In the genomic region with DNA sequence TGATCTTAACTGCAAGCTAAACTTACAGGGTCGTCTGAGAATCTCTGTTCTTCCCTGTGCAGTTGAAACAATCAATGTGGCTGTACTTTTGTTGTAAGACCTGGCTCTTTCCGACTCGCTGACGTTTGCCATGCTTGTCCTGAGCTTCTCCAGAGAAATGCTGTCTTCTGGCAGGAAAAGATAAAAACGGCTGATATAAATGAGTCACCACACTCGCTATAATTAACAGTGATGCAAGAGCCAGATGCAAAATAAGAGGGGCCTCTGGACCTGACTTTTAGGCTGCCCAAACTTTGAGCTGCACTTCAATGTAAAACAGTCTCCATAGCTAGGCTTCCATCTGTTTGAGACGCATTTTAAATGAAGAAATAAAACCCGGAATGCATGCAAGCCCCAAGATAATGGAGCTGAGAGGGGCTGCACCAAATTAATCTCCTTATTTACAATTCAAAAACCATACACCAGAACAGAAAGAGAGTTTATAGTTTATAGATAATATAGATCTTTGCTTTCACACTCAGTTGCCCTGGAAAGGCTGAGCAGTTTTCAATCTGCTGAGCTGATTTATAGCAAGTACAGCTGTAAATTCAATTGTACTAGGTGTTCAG, we compare ENCODE assay signal across 1 cellular context.
TF ChIP-seq lines count a peak whose summit lies in the region.

No MANE protein-coding gene starts in this region.

TF ChIP-seq in K562, 482 proteins besides CTCF, POLR2A, EP300 and RAD21 (continued from another document and continues in another):
- no peak for TF ChIP-seq ZFP36 (IDR thresholded peaks at IDR 0.05; ENCODE audit: low read depth, low read length, partially characterized antibody)
- no peak for TF ChIP-seq PCBP1 (IDR thresholded peaks at IDR 0.05; ENCODE audit: low read depth, low read length, poor library complexity, severe bottlenecking)
- no peak for TF ChIP-seq NFATC3 (IDR thresholded peaks at IDR 0.05)
- 0 out of 2 replicates have a peak, but pooled peaks have one; percentile 31 for TF ChIP-seq MTA3 (IDR thresholded peaks at IDR 0.05; ENCODE audit: borderline replicate concordance)
- TF ChIP-seq NEUROD1 (IDR thresholded peaks at IDR 0.05; ENCODE audit: borderline replicate concordance, low read depth, low read length, partially characterized antibody), result peak; percentile 38
- TF ChIP-seq SRSF1 (IDR thresholded peaks at IDR 0.05; ENCODE audit: low read depth, low read length), result no peak
- TF ChIP-seq, protein P1, sequence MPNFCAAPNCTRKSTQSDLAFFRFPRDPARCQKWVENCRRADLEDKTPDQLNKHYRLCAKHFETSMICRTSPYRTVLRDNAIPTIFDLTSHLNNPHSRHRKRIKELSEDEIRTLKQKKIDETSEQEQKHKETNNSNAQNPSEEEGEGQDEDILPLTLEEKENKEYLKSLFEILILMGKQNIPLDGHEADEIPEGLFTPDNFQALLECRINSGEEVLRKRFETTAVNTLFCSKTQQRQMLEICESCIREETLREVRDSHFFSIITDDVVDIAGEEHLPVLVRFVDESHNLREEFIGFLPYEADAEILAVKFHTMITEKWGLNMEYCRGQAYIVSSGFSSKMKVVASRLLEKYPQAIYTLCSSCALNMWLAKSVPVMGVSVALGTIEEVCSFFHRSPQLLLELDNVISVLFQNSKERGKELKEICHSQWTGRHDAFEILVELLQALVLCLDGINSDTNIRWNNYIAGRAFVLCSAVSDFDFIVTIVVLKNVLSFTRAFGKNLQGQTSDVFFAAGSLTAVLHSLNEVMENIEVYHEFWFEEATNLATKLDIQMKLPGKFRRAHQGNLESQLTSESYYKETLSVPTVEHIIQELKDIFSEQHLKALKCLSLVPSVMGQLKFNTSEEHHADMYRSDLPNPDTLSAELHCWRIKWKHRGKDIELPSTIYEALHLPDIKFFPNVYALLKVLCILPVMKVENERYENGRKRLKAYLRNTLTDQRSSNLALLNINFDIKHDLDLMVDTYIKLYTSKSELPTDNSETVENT (CRISPR knock-in tag; IDR thresholded peaks at IDR 0.05), result no peak
- TF ChIP-seq, protein P2, sequence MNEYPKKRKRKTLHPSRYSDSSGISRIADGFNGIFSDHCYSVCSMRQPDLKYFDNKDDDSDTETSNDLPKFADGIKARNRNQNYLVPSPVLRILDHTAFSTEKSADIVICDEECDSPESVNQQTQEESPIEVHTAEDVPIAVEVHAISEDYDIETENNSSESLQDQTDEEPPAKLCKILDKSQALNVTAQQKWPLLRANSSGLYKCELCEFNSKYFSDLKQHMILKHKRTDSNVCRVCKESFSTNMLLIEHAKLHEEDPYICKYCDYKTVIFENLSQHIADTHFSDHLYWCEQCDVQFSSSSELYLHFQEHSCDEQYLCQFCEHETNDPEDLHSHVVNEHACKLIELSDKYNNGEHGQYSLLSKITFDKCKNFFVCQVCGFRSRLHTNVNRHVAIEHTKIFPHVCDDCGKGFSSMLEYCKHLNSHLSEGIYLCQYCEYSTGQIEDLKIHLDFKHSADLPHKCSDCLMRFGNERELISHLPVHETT (CRISPR knock-in tag; conservative IDR thresholded peaks at IDR 0.05 in 1 of 2, IDR thresholded peaks at IDR 0.05 in 1 of 2), result peak in 1 of 2 experiments; percentile 48; a peak in 1 of 4 replicates
- TF ChIP-seq JUND (IDR thresholded peaks at IDR 0.05; ENCODE audit: borderline replicate concordance, low read depth, low read length), result peak; percentile 98
- peak; percentile 94 for TF ChIP-seq JUND (tag; IDR thresholded peaks at IDR 0.05; ENCODE audit: borderline replicate concordance, low read depth, low read length)
- TF ChIP-seq RB1 (IDR thresholded peaks at IDR 0.05; ENCODE audit: low read depth), result no peak
- TF ChIP-seq MTA2 (IDR thresholded peaks at IDR 0.05; ENCODE audit: low read depth), result peak; percentile 63
- TF ChIP-seq FOXM1 (IDR thresholded peaks at IDR 0.05; ENCODE audit: low read depth), result 0 out of 2 replicates have a peak, but pooled peaks have one; percentile 19
- TF ChIP-seq FOXM1 (CRISPR knock-in tag; IDR thresholded peaks at IDR 0.05; ENCODE audit: low read depth), result no peak
- TF ChIP-seq ZBTB17 (CRISPR knock-in tag; IDR thresholded peaks at IDR 0.05), result no peak
- TF ChIP-seq, protein P3, sequence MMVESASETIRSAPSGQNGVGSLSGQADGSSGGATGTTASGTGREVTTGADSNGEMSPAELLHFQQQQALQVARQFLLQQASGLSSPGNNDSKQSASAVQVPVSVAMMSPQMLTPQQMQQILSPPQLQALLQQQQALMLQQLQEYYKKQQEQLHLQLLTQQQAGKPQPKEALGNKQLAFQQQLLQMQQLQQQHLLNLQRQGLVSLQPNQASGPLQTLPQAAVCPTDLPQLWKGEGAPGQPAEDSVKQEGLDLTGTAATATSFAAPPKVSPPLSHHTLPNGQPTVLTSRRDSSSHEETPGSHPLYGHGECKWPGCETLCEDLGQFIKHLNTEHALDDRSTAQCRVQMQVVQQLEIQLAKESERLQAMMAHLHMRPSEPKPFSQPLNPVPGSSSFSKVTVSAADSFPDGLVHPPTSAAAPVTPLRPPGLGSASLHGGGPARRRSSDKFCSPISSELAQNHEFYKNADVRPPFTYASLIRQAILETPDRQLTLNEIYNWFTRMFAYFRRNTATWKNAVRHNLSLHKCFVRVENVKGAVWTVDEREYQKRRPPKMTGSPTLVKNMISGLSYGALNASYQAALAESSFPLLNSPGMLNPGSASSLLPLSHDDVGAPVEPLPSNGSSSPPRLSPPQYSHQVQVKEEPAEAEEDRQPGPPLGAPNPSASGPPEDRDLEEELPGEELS (CRISPR knock-in tag; IDR thresholded peaks at IDR 0.05; ENCODE audit: borderline replicate concordance), result no peak
- TF ChIP-seq, protein P4, sequence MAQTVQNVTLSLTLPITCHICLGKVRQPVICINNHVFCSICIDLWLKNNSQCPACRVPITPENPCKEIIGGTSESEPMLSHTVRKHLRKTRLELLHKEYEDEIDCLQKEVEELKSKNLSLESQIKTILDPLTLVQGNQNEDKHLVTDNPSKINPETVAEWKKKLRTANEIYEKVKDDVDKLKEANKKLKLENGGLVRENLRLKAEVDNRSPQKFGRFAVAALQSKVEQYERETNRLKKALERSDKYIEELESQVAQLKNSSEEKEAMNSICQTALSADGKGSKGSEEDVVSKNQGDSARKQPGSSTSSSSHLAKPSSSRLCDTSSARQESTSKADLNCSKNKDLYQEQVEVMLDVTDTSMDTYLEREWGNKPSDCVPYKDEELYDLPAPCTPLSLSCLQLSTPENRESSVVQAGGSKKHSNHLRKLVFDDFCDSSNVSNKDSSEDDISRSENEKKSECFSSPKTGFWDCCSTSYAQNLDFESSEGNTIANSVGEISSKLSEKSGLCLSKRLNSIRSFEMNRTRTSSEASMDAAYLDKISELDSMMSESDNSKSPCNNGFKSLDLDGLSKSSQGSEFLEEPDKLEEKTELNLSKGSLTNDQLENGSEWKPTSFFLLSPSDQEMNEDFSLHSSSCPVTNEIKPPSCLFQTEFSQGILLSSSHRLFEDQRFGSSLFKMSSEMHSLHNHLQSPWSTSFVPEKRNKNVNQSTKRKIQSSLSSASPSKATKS (CRISPR knock-in tag; IDR thresholded peaks at IDR 0.05), result no peak
- TF ChIP-seq KLF1 (tag; IDR thresholded peaks at IDR 0.05), result no peak
- TF ChIP-seq, protein P5, sequence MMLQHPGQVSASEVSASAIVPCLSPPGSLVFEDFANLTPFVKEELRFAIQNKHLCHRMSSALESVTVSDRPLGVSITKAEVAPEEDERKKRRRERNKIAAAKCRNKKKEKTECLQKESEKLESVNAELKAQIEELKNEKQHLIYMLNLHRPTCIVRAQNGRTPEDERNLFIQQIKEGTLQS (IDR thresholded peaks at IDR 0.05), result peak; percentile 99
- TF ChIP-seq, protein P5 (CRISPR knock-in tag; conservative IDR thresholded peaks at IDR 0.05), result peak; percentile 97
- TF ChIP-seq U2AF1 (optimal IDR thresholded peaks at IDR 0.05; ENCODE audit: low read depth, low read length), result no peak
- no peak for TF ChIP-seq NR2C2 (CRISPR knock-in tag; IDR thresholded peaks at IDR 0.05)
- no peak for TF ChIP-seq NR2C2 (tag; IDR thresholded peaks at IDR 0.05)
- no peak for TF ChIP-seq KHSRP (IDR thresholded peaks at IDR 0.05)
- TF ChIP-seq, protein P6, sequence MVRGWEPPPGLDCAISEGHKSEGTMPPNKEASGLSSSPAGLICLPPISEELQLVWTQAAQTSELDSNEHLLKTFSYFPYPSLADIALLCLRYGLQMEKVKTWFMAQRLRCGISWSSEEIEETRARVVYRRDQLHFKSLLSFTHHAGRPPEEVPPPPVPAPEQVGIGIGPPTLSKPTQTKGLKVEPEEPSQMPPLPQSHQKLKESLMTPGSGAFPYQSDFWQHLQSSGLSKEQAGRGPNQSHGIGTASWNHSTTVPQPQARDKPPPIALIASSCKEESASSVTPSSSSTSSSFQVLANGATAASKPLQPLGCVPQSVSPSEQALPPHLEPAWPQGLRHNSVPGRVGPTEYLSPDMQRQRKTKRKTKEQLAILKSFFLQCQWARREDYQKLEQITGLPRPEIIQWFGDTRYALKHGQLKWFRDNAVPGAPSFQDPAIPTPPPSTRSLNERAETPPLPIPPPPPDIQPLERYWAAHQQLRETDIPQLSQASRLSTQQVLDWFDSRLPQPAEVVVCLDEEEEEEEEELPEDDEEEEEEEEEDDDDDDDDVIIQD (CRISPR knock-in tag; IDR thresholded peaks at IDR 0.05), result no peak
- peak; percentile 81 for TF ChIP-seq TEAD4 (IDR thresholded peaks at IDR 0.05; ENCODE audit: low read length)
- no peak for TF ChIP-seq TEAD4 (CRISPR knock-in tag; IDR thresholded peaks at IDR 0.05; ENCODE audit: borderline replicate concordance)
- peak; percentile 58; the same call in 1 of the 2 replicates for TF ChIP-seq SMAD4 (CRISPR knock-in tag; conservative IDR thresholded peaks at IDR 0.05)
- peak in 1 of 2 experiments; percentile 54; a peak in 1 of 4 replicates for TF ChIP-seq HDAC1 (IDR thresholded peaks at IDR 0.05)
- peak; percentile 48 for TF ChIP-seq ZNF239 (CRISPR knock-in tag; IDR thresholded peaks at IDR 0.05)
- TF ChIP-seq DMBX1 (CRISPR knock-in tag; IDR thresholded peaks at IDR 0.05; ENCODE audit: borderline replicate concordance), result peak; percentile 72
- TF ChIP-seq ZNF124 (CRISPR knock-in tag; IDR thresholded peaks at IDR 0.05), result no peak
- no peak for TF ChIP-seq MECOM (CRISPR knock-in tag; IDR thresholded peaks at IDR 0.05)
- TF ChIP-seq, protein P7, sequence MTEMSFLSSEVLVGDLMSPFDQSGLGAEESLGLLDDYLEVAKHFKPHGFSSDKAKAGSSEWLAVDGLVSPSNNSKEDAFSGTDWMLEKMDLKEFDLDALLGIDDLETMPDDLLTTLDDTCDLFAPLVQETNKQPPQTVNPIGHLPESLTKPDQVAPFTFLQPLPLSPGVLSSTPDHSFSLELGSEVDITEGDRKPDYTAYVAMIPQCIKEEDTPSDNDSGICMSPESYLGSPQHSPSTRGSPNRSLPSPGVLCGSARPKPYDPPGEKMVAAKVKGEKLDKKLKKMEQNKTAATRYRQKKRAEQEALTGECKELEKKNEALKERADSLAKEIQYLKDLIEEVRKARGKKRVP (CRISPR knock-in tag; IDR thresholded peaks at IDR 0.05), result peak; percentile 82
- TF ChIP-seq PHF8 (IDR thresholded peaks at IDR 0.05; ENCODE audit: borderline replicate concordance, low read length), result no peak
- TF ChIP-seq HMGN3 (IDR thresholded peaks at IDR 0.05; ENCODE audit: borderline replicate concordance, extremely low read depth, insufficient read length, low read depth, low read length), result no peak
- no peak; the same call in 1 of the 2 replicates for TF ChIP-seq HMG20A (CRISPR knock-in tag; conservative IDR thresholded peaks at IDR 0.05)
- no peak for TF ChIP-seq SMARCB1 (IDR thresholded peaks at IDR 0.05; ENCODE audit: insufficient read length, low read depth)
- TF ChIP-seq ZNF695 (CRISPR knock-in tag; IDR thresholded peaks at IDR 0.05), result no peak
- TF ChIP-seq, protein P8, sequence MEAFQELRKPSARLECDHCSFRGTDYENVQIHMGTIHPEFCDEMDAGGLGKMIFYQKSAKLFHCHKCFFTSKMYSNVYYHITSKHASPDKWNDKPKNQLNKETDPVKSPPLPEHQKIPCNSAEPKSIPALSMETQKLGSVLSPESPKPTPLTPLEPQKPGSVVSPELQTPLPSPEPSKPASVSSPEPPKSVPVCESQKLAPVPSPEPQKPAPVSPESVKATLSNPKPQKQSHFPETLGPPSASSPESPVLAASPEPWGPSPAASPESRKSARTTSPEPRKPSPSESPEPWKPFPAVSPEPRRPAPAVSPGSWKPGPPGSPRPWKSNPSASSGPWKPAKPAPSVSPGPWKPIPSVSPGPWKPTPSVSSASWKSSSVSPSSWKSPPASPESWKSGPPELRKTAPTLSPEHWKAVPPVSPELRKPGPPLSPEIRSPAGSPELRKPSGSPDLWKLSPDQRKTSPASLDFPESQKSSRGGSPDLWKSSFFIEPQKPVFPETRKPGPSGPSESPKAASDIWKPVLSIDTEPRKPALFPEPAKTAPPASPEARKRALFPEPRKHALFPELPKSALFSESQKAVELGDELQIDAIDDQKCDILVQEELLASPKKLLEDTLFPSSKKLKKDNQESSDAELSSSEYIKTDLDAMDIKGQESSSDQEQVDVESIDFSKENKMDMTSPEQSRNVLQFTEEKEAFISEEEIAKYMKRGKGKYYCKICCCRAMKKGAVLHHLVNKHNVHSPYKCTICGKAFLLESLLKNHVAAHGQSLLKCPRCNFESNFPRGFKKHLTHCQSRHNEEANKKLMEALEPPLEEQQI (IDR thresholded peaks at IDR 0.05), result no peak
- TF ChIP-seq BDP1 (IDR thresholded peaks at IDR 0.05; ENCODE audit: insufficient read depth, insufficient read length), result no peak
- TF ChIP-seq ZNF766 (CRISPR knock-in tag; conservative IDR thresholded peaks at IDR 0.05), result peak; percentile 48; the same call in 1 of the 2 replicates
- TF ChIP-seq, protein P9, sequence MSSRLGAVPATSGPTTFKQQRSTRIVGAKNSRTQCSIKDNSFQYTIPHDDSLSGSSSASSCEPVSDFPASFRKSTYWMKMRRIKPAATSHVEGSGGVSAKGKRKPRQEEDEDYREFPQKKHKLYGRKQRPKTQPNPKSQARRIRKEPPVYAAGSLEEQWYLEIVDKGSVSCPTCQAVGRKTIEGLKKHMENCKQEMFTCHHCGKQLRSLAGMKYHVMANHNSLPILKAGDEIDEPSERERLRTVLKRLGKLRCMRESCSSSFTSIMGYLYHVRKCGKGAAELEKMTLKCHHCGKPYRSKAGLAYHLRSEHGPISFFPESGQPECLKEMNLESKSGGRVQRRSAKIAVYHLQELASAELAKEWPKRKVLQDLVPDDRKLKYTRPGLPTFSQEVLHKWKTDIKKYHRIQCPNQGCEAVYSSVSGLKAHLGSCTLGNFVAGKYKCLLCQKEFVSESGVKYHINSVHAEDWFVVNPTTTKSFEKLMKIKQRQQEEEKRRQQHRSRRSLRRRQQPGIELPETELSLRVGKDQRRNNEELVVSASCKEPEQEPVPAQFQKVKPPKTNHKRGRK (tag; IDR thresholded peaks at IDR 0.05), result no peak
- no peak for TF ChIP-seq ZNF436 (CRISPR knock-in tag; IDR thresholded peaks at IDR 0.05)
- TF ChIP-seq ZNF586 (CRISPR knock-in tag; conservative IDR thresholded peaks at IDR 0.05), result no peak
- no peak for TF ChIP-seq KAT2B (IDR thresholded peaks at IDR 0.05; ENCODE audit: low read depth, low read length)
- no peak for TF ChIP-seq ZNF583 (CRISPR knock-in tag; IDR thresholded peaks at IDR 0.05)
- TF ChIP-seq GATAD2A (IDR thresholded peaks at IDR 0.05), result peak; percentile 57; the same call in 1 of the 2 replicates
- TF ChIP-seq FIP1L1 (IDR thresholded peaks at IDR 0.05; ENCODE audit: low read depth, low read length, poor library complexity, severe bottlenecking), result no peak
- TF ChIP-seq, protein P10, sequence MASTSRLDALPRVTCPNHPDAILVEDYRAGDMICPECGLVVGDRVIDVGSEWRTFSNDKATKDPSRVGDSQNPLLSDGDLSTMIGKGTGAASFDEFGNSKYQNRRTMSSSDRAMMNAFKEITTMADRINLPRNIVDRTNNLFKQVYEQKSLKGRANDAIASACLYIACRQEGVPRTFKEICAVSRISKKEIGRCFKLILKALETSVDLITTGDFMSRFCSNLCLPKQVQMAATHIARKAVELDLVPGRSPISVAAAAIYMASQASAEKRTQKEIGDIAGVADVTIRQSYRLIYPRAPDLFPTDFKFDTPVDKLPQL (IDR thresholded peaks at IDR 0.05; ENCODE audit: extremely low read depth, insufficient read length), result no peak
